ENCODE assay signal across 2 cellular contexts in the genomic region with DNA sequence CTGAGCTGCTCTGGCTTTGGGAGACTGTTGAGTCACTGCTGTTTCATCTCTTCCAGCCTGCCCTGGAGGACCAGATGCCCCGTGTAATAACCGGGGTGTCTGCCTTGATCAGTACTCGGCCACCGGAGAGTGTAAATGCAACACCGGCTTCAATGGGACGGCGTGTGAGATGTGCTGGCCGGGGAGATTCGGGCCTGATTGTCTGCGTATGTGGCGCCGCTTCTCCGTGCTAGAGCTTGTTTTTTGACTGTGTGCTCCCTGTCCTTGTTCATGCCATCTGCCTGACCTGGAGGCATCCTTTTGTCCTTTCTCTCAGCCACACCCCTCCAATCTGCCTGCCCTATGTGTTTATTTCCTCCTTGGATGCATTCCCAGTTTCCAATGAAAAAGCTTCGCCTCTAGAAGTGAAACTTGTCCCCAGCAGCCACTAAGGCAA.
TF ChIP-seq lines count a peak whose summit lies in the region.

No MANE protein-coding gene starts in this region.

TF ChIP-seq in GM23338, 12 proteins besides CTCF, POLR2A, EP300 and RAD21 (continued from another document):
- TF ChIP-seq CREB1 (CRISPR knock-in tag; IDR thresholded peaks at IDR 0.05; ENCODE audit: low read depth): no peak
- TF ChIP-seq JUNB (IDR thresholded peaks at IDR 0.05; ENCODE audit: unreplicated experiment): no peak
- no peak for TF ChIP-seq POLR2AphosphoS5 (IDR thresholded peaks at IDR 0.05; ENCODE audit: low read depth)
- TF ChIP-seq STAT1 (IDR thresholded peaks at IDR 0.05; ENCODE audit: unreplicated experiment): no peak
- TF ChIP-seq EZH2phosphoT487 (IDR thresholded peaks at IDR 0.05; ENCODE audit: unreplicated experiment): no peak
- no peak for TF ChIP-seq NANOG (IDR thresholded peaks at IDR 0.05; ENCODE audit: borderline replicate concordance)
- TF ChIP-seq EZH2 (IDR thresholded peaks at IDR 0.05; ENCODE audit: low read depth, unreplicated experiment): no peak
- TF ChIP-seq ZNF114 (CRISPR knock-in tag; IDR thresholded peaks at IDR 0.05): no peak
- TF ChIP-seq, protein P1, sequence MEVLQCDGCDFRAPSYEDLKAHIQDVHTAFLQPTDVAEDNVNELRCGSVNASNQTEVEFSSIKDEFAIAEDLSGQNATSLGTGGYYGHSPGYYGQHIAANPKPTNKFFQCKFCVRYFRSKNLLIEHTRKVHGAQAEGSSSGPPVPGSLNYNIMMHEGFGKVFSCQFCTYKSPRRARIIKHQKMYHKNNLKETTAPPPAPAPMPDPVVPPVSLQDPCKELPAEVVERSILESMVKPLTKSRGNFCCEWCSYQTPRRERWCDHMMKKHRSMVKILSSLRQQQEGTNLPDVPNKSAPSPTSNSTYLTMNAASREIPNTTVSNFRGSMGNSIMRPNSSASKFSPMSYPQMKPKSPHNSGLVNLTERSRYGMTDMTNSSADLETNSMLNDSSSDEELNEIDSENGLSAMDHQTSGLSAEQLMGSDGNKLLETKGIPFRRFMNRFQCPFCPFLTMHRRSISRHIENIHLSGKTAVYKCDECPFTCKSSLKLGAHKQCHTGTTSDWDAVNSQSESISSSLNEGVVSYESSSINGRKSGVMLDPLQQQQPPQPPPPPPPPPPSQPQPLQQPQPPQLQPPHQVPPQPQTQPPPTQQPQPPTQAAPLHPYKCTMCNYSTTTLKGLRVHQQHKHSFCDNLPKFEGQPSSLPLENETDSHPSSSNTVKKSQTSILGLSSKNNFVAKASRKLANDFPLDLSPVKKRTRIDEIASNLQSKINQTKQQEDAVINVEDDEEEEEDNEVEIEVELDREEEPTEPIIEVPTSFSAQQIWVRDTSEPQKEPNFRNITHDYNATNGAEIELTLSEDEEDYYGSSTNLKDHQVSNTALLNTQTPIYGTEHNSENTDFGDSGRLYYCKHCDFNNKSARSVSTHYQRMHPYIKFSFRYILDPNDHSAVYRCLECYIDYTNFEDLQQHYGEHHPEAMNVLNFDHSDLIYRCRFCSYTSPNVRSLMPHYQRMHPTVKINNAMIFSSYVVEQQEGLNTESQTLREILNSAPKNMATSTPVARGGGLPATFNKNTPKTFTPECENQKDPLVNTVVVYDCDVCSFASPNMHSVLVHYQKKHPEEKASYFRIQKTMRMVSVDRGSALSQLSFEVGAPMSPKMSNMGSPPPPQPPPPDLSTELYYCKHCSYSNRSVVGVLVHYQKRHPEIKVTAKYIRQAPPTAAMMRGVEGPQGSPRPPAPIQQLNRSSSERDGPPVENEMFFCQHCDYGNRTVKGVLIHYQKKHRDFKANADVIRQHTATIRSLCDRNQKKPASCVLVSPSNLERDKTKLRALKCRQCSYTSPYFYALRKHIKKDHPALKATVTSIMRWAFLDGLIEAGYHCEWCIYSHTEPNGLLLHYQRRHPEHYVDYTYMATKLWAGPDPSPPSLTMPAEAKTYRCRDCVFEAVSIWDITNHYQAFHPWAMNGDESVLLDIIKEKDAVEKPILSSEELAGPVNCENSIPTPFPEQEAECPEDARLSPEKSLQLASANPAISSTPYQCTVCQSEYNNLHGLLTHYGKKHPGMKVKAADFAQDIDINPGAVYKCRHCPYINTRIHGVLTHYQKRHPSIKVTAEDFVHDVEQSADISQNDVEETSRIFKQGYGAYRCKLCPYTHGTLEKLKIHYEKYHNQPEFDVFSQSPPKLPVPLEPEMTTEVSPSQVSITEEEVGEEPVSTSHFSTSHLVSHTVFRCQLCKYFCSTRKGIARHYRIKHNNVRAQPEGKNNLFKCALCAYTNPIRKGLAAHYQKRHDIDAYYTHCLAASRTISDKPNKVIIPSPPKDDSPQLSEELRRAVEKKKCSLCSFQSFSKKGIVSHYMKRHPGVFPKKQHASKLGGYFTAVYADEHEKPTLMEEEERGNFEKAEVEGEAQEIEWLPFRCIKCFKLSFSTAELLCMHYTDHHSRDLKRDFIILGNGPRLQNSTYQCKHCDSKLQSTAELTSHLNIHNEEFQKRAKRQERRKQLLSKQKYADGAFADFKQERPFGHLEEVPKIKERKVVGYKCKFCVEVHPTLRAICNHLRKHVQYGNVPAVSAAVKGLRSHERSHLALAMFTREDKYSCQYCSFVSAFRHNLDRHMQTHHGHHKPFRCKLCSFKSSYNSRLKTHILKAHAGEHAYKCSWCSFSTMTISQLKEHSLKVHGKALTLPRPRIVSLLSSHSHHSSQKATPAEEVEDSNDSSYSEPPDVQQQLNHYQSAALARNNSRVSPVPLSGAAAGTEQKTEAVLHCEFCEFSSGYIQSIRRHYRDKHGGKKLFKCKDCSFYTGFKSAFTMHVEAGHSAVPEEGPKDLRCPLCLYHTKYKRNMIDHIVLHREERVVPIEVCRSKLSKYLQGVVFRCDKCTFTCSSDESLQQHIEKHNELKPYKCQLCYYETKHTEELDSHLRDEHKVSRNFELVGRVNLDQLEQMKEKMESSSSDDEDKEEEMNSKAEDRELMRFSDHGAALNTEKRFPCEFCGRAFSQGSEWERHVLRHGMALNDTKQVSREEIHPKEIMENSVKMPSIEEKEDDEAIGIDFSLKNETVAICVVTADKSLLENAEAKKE (CRISPR knock-in tag; IDR thresholded peaks at IDR 0.05): no peak

TF ChIP-seq in WTC11, 78 proteins besides CTCF, POLR2A, EP300 and RAD21 (continued from another document):
- no peak for TF ChIP-seq ESRRA (CRISPR knock-in tag; IDR thresholded peaks at IDR 0.05; ENCODE audit: borderline replicate concordance)
- TF ChIP-seq, protein P2, sequence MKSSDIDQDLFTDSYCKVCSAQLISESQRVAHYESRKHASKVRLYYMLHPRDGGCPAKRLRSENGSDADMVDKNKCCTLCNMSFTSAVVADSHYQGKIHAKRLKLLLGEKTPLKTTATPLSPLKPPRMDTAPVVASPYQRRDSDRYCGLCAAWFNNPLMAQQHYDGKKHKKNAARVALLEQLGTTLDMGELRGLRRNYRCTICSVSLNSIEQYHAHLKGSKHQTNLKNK (CRISPR knock-in tag; IDR thresholded peaks at IDR 0.05): no peak
